In genomic region chr5:151151793-151152192, GRCh38 we compare ENCODE assay signal across 8 cellular contexts. TPM values are rescaled to one million over a fixed set of nuclear protein-coding genes. Genes with fewer than 3 reads are reported as not detected.
DNase-seq lines count a peak whose midpoint lies in the region; ATAC-seq lines count a peak whose summit lies in the region.

No MANE protein-coding gene starts in this region.

- H3K4me1 ChIP-seq in stomach smooth muscle (ENCODE audit: control insufficient read depth, insufficient read depth, low read length), result peaks cover 62% of the 10 kb centered on the region

- H3K9me3 ChIP-seq in stomach smooth muscle (ENCODE audit: control insufficient read depth in 2 of 2, low read length in 2 of 2), result no peaks in the 10 kb centered on the region

- peaks cover 76% of the 10 kb centered on the region for H3K36me3 Mint-ChIP-seq in activated CD4-positive, alpha-beta memory T cell treated with anti-CD3 and anti-CD28 coated beads, Interleukin-2, amount 10 ng/mL, durations not matched to agents 7 days and 5 days (ENCODE audit: low read depth)
- peaks cover 5 to 14% (median 5%) of the 10 kb centered on the region in 3 donors for H3K36me3 Mint-ChIP-seq in immature natural killer cell

- POLR2A ChIA-PET in activated CD4-positive, alpha-beta memory T cell treated with anti-CD3 and anti-CD28 coated beads, Interleukin-2, amount 10 ng/mL, durations not matched to agents 7 days and 5 days (lab: Charles Lee), result interaction anchor here (0.9 to 5.2 kb wide), 4 partner anchors 10 to 72 kb away, joined by 3 to 30 read pairs (median 7); partner anchors contain the start of gene CCDC69

- ATAC-seq in GM18498 (IDR thresholded peaks at IDR 0.05; ENCODE audit: unreplicated experiment) (peak; percentile 28), HG02852 (IDR thresholded peaks at IDR 0.05; ENCODE audit: unreplicated experiment) (peak; percentile 44)

- H3K9me3 Mint-ChIP-seq in activated CD4-positive, alpha-beta memory T cell treated with anti-CD3 and anti-CD28 coated beads, Interleukin-2, amount 10 ng/mL, durations not matched to agents 7 days and 5 days, result no peaks in the 10 kb centered on the region
- no peaks in the 10 kb centered on the region for H3K9me3 Mint-ChIP-seq in immature natural killer cell

- peak overlapping the region; percentile 90 for H3K27ac ChIP-seq in stomach smooth muscle (ENCODE audit: low read length)

- peaks cover 5 to 9% of the 10 kb centered on the region in 2 donors for H3K36me3 ChIP-seq in stomach smooth muscle (ENCODE audit: control insufficient read depth in 2 of 2, insufficient read depth in 2 of 2, low read length in 2 of 2)

- peak; percentile 61 for DNase-seq in activated CD4-positive, alpha-beta memory T cell treated with anti-CD3 and anti-CD28 coated beads, Interleukin-2, amount 10 ng/mL, durations not matched to agents 7 days and 5 days
- no peak for DNase-seq in immature natural killer cell
- no peak for DNase-seq in COLO829 (ENCODE audit: low spot score)
- DNase-seq in NCI-H2107 treated with DMSO at 0.1 percent for 48 hours (lab: John Stamatoyannopoulos, UW; ENCODE audit: unreplicated experiment), result no peak
- DNase-seq in kidney tubule cell (ENCODE audit: low spot score), result no peak

- peak overlapping the region in 1 of 2 donors; percentile 47 for H3K4me3 ChIP-seq in stomach smooth muscle (ENCODE audit: low read length in 2 of 2)

- H3K27ac Mint-ChIP-seq in activated CD4-positive, alpha-beta memory T cell treated with anti-CD3 and anti-CD28 coated beads, Interleukin-2, amount 10 ng/mL, durations not matched to agents 7 days and 5 days, result peak overlapping the region; percentile 96
- H3K27ac Mint-ChIP-seq in immature natural killer cell, result peak overlapping the region; percentile 79 to 97 (median 96)

- H3K27me3 Mint-ChIP-seq in activated CD4-positive, alpha-beta memory T cell treated with anti-CD3 and anti-CD28 coated beads, Interleukin-2, amount 10 ng/mL, durations not matched to agents 7 days and 5 days, result no peaks in the 10 kb centered on the region
- H3K27me3 Mint-ChIP-seq in immature natural killer cell (ENCODE audit: low read depth in 3 of 3), result peaks cover 0 to 6% (median 4%) of the 10 kb centered on the region in 3 donors

- no peaks in the 10 kb centered on the region for H3K27me3 ChIP-seq in stomach smooth muscle (ENCODE audit: control insufficient read depth in 1 of 2, insufficient read depth in 2 of 2, low read length in 2 of 2)

- peaks cover 85% of the 10 kb centered on the region for H3K4me1 Mint-ChIP-seq in activated CD4-positive, alpha-beta memory T cell treated with anti-CD3 and anti-CD28 coated beads, Interleukin-2, amount 10 ng/mL, durations not matched to agents 7 days and 5 days
- peaks cover 99 to 100% of the 10 kb centered on the region in 2 donors for H3K4me1 Mint-ChIP-seq in immature natural killer cell

- peak overlapping the region; percentile 50 for H3K4me3 Mint-ChIP-seq in activated CD4-positive, alpha-beta memory T cell treated with anti-CD3 and anti-CD28 coated beads, Interleukin-2, amount 10 ng/mL, durations not matched to agents 7 days and 5 days
- peak overlapping the region; percentile 74 to 88 (median 77) for H3K4me3 Mint-ChIP-seq in immature natural killer cell

- CTCF ChIA-PET in activated CD4-positive, alpha-beta memory T cell treated with anti-CD3 and anti-CD28 coated beads, Interleukin-2, amount 10 ng/mL, durations not matched to agents 7 days and 5 days (lab: Charles Lee), result no interaction called here

- H3K9ac ChIP-seq in stomach smooth muscle (ENCODE audit: low read length in 2 of 2), result peak overlapping the region; percentile 47 to 61

RNA-seq across cellular contexts. Expression of gene ANXA6, which starts 5.8 kb away (rescaled TPM):
- 100 to 1,000 TPM; 603 to 606 TPM for total RNA-seq in activated CD4-positive, alpha-beta memory T cell treated with anti-CD3 and anti-CD28 coated beads, Interleukin-2, amount 10 ng/mL, durations not matched to agents 7 days and 5 days
- polyA plus RNA-seq in immature natural killer cell, result 100 to 1,000 TPM; 313 to 679 (median 395) TPM
